Comparison of ENCODE assay signal across 1 cellular context in the genomic region with DNA sequence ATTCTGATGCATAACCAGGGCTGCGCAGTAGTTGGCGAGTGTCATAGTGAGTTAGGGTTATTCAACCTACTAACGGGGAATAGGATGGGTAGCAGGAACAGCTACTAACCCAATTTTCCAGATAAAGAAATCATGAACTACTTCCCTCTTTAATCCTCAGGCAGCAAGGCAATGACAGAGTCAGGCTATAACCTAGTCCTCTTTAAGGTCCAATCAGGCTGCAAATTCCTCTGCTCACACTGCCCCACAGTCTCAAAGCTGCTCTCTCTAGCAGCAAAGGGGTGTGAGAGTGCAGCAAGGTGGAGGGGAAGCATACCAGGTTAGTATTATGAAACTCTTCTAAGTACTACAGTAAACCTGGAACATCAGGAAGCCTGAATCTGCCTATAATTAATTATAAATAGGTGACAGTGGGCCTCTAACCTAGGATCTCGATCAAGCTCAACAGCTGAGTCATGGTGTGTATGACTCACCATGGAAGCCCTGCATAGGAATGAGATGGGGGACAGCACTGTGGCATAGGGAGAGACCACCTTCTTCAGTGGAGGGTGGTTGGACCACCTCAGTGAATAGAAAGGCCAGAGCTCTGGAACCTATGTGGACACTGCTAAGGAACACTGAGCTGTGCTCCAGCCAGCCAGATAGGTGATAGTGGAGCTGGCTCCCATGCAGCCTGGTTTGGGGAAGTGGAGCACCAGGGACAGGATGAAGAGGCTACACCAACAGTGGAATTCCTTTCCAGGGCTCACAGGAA.
TF ChIP-seq lines count a peak whose summit lies in the region.

No MANE protein-coding gene starts in this region.

TF ChIP-seq in IMR-90, 13 proteins besides CTCF, POLR2A, EP300 and RAD21:
- no peak for TF ChIP-seq CHD1 (IDR thresholded peaks at IDR 0.05; ENCODE audit: low read depth, low read length)
- TF ChIP-seq, protein P1, sequence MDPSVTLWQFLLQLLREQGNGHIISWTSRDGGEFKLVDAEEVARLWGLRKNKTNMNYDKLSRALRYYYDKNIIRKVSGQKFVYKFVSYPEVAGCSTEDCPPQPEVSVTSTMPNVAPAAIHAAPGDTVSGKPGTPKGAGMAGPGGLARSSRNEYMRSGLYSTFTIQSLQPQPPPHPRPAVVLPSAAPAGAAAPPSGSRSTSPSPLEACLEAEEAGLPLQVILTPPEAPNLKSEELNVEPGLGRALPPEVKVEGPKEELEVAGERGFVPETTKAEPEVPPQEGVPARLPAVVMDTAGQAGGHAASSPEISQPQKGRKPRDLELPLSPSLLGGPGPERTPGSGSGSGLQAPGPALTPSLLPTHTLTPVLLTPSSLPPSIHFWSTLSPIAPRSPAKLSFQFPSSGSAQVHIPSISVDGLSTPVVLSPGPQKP (IDR thresholded peaks at IDR 0.05; ENCODE audit: borderline replicate concordance, low read depth, low read length), result no peak
- no peak for TF ChIP-seq RCOR1 (IDR thresholded peaks at IDR 0.05; ENCODE audit: insufficient replicate concordance, low read length)
- no peak for TF ChIP-seq MXI1 (IDR thresholded peaks at IDR 0.05; ENCODE audit: borderline replicate concordance, low read depth, low read length)
- peak; percentile 55; the same call in 1 of the 2 replicates for TF ChIP-seq FOS (IDR thresholded peaks at IDR 0.05; ENCODE audit: low read depth, low read length)
- TF ChIP-seq BHLHE40 (IDR thresholded peaks at IDR 0.05; ENCODE audit: low read depth, low read length), result no peak
- no peak for TF ChIP-seq MAFK (IDR thresholded peaks at IDR 0.05; ENCODE audit: low read depth, low read length)
- TF ChIP-seq SMC3 (IDR thresholded peaks at IDR 0.05; ENCODE audit: low read depth, low read length), result no peak
- TF ChIP-seq CEBPB (IDR thresholded peaks at IDR 0.05; ENCODE audit: low read depth, low read length), result no peak
- TF ChIP-seq, protein P2, sequence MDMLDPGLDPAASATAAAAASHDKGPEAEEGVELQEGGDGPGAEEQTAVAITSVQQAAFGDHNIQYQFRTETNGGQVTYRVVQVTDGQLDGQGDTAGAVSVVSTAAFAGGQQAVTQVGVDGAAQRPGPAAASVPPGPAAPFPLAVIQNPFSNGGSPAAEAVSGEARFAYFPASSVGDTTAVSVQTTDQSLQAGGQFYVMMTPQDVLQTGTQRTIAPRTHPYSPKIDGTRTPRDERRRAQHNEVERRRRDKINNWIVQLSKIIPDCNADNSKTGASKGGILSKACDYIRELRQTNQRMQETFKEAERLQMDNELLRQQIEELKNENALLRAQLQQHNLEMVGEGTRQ (IDR thresholded peaks at IDR 0.05; ENCODE audit: low read depth, low read length), result no peak
- TF ChIP-seq MAZ (IDR thresholded peaks at IDR 0.05; ENCODE audit: borderline replicate concordance, low read depth, low read length), result no peak
- TF ChIP-seq RFX5 (IDR thresholded peaks at IDR 0.05; ENCODE audit: low read depth, low read length), result no peak
- TF ChIP-seq NFE2L2 (IDR thresholded peaks at IDR 0.05; ENCODE audit: low read depth, low read length), result peak; percentile 66
